In the genomic region with DNA sequence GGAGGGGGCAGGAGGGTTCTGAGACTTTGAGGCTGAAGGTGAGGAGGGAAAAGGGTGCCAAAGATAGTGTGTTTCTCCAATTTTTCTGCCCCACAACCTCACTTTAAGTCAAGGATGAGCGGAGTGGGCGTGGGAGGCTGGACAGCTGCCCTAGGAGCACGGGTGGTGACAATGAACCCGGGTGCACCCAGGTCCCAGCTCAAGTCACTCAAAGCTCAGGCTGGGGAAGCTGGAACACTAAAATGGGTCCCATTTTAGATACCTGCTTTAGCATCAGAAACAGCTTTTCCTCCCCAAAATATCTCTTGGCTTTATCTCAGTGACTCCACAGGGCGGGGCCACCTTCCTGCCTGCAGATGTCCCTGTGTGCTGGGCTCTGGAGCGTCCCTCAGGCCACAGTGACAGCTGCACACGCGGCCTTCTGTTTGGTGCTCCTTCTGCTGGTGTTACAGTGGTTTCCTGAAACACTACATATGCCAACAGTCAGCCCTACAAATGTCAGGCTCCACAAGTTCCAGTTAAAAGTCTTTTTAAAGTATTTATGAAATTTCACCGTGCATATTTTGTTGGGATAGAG, we compare ENCODE assay signal across 9 cellular contexts. TPM values are rescaled to one million over a fixed set of nuclear protein-coding genes. Genes with fewer than 3 reads are reported as not detected.
DNase-seq lines count a peak whose midpoint lies in the region; ATAC-seq and TF ChIP-seq lines count a peak whose summit lies in the region.
"Had no signal": no experiment of that assay in that cellular context is flagged by ENCODE, and none has a peak within 500 bp of the region (broad histone marks: within the 10 kb centered on the region; RNA-seq: fewer than 3 reads in every experiment).

No MANE protein-coding gene starts in this region.

- TF ChIP-seq CTCF in PC-9 (conservative IDR thresholded peaks at IDR 0.05): no peak

- H3K79me2 ChIP-seq in PC-9 (ENCODE audit: low read depth): peaks cover 33% of the 10 kb centered on the region

- H3K4me1 ChIP-seq in PC-9 (replicated peaks; ENCODE audit: insufficient read depth): peaks cover 23% of the 10 kb centered on the region

- 0 out of 2 replicates have a peak, but pooled peaks cover 3% of the 10 kb centered on the region for H3K36me3 ChIP-seq in PC-9 (ENCODE audit: low read depth)
- H3K36me3 ChIP-seq: left lung had no signal

- no peaks in the 10 kb centered on the region for H3K9me3 ChIP-seq in PC-9 (ENCODE audit: insufficient read depth, low read depth)
- H3K9me3 ChIP-seq: left lung had no signal

- BruUV-seq in PC-9 (replicated peaks; lab: Mats Ljungman, UMichigan): no TSS peak

- H4K20me1 ChIP-seq in PC-9 (ENCODE audit: insufficient read depth): no peaks in the 10 kb centered on the region

- CTCF ChIA-PET in PC-9 (lab: Charles Lee): no interaction called here

- no peak for TF ChIP-seq POLR2A in erythroblast (IDR thresholded peaks at IDR 0.05; ENCODE audit: low read length)

- H3K4me3 ChIP-seq in PC-9 (no peak overlapping the region), skeletal muscle cell (ENCODE audit: low read depth, low read length) (no peak overlapping the region)

- peak overlapping the region; percentile 86; the same call in 1 of the 2 replicates for H3K4me2 ChIP-seq in PC-9

- ATAC-seq in GM21367 (IDR thresholded peaks at IDR 0.05; ENCODE audit: unreplicated experiment) (peak; percentile 27), GM21529 (IDR thresholded peaks at IDR 0.05; ENCODE audit: unreplicated experiment) (no peak), GM21390 (IDR thresholded peaks at IDR 0.05; ENCODE audit: unreplicated experiment) (no peak)

- no peak overlapping the region for H3K27ac ChIP-seq in PC-9

- peaks cover 22% of the 10 kb centered on the region for H3F3A ChIP-seq in PC-9 (ENCODE audit: insufficient read depth, low read depth)

- POLR2A ChIA-PET in PC-9 (lab: Charles Lee; ENCODE audit: unreplicated experiment): no interaction called here

- no peaks in the 10 kb centered on the region for H3K9me2 ChIP-seq in PC-9 (ENCODE audit: insufficient read depth)

- H3K27me3 ChIP-seq in PC-9 (ENCODE audit: insufficient read depth, low read depth): no peaks in the 10 kb centered on the region

- intact Hi-C loops in PC-9 (cut with micrococcal nuclease; ENCODE audit: unreplicated experiment): loop anchor here (1.0 to 5.0 kb wide), 2 partner anchors 75 to 132 kb away; no protein-coding TSS in a partner anchor

- H2AFZ ChIP-seq in PC-9: no peak overlapping the region

- peak; percentile 37 for DNase-seq in AG20443 (ENCODE audit: low spot score)
- no peak for DNase-seq in PC-9
- DNase-seq in erythroblast (lab: John Stamatoyannopoulos, UW): peak; percentile 67 to 72
- DNase-seq in skeletal muscle cell (ENCODE audit: low read depth): peak; percentile 4
- DNase-seq in HK-2 (ENCODE audit: unreplicated experiment): no peak

RNA-seq across cellular contexts. Expression of a gene that starts 1.4 kb away (rescaled TPM):
- 37.9 and 44.4 TPM in 2 replicates for total RNA-seq in PC-9 (2021)

Comparison
In these comparisons a context has a peak if more than half of its experiments do, and no peak if none do; other contexts are left out.
1. DNase-seq: peak in AG20443 (single experiment), erythroblast (2 of 2) and skeletal muscle cell (single experiment); none in PC-9 (0 of 2) and HK-2 (single experiment).